ENCODE assay signal across 22 cellular contexts in the genomic region with DNA sequence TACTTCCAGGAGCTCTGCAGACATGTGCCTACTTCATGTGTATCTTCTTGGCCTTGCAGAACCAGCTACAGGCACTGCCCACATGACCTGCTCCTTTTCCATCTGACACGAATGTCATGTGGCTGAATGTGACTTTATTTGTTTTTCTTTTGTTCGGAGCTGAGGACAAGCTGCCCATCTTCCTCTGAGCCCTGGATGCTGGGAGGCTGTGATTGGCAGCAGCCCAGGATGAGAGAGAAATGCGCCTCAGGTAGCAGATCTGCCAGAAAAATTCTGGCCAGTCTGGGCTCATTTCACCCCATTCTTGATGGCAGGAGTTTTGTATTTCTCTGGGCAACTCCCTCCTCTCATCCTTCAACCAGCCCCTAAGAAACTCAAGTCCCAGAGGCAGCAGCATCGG.
"Had no signal": no experiment of that assay in that cellular context is flagged by ENCODE, and none has a peak within 500 bp of the region (broad histone marks: within the 10 kb centered on the region; RNA-seq: fewer than 3 reads in every experiment).

No MANE protein-coding gene starts in this region.

- H3K4me1 ChIP-seq: esophagus squamous epithelium, gastrocnemius medialis, right atrium auricular region, vagina had no signal

- H3K36me3 ChIP-seq: esophagus squamous epithelium, gastrocnemius medialis, left ventricle myocardium inferior, right atrium auricular region, vagina had no signal

- H3K27me3 ChIP-seq: esophagus squamous epithelium, gastrocnemius medialis, right atrium auricular region, vagina had no signal

- H3K27ac ChIP-seq: esophagus squamous epithelium, gastrocnemius medialis, left ventricle myocardium inferior, right atrium auricular region, vagina had no signal

- H3K9me3 ChIP-seq: esophagus squamous epithelium, gastrocnemius medialis, left ventricle myocardium inferior, right atrium auricular region, vagina had no signal

- H3K4me3 ChIP-seq: esophagus squamous epithelium, gastrocnemius medialis, left ventricle myocardium inferior, lung, right atrium auricular region, smooth muscle cell, vagina had no signal

- DNase-seq: activated CD4-positive, alpha-beta T cell treated with anti-CD3 and anti-CD28 coated beads, Interleukin-2, amount 50 U/mL, for 1 hour; activated CD4-positive, CD25-positive, alpha-beta regulatory T cell treated with anti-CD3 and anti-CD28 coated beads, Interleukin-2, amount 50 U/mL, for 72 hours; activated CD8-positive, alpha-beta memory T cell treated with anti-CD3 and anti-CD28 coated beads, Interleukin-2, amount 10 ng/mL, durations not matched to agents 7 days and 5 days; activated CD8-positive, alpha-beta T cell treated with anti-CD3 and anti-CD28 coated beads, Interleukin-2, amount 10 ng/mL, durations not matched to agents 7 days and 5 days; activated naive CD8-positive, alpha-beta T cell treated with anti-CD3 and anti-CD28 coated beads, Interleukin-2, amount 50 U/mL, for 24 hours; activated T-cell treated with anti-CD3 and anti-CD28 coated beads, Interleukin-2, amount 50 U/mL, for 48 hours; amygdala; effector CD4-positive, alpha-beta T cell; esophagus squamous epithelium; gastrocnemius medialis; glutamatergic neuron; left ventricle myocardium inferior; mesendoderm; natural killer cell; stimulated activated CD4-positive, alpha-beta T cell treated with anti-CD3 and anti-CD28 coated beads, Interleukin-1b, Interleukin-23, amount 100 ng/mL, for 48 hours; stimulated activated CD4-positive, alpha-beta T cell treated with anti-CD3 and anti-CD28 coated beads, Interleukin-4, amount 100 ng/mL, for 4 hours; stimulated activated CD8-positive, alpha-beta memory T cell treated with anti-CD3 and anti-CD28 coated beads, Interleukin-4, amount 100 ng/mL, for 48 hours; stimulated activated naive CD8-positive, alpha-beta T cell treated with anti-CD3 and anti-CD28 coated beads, Interleukin-15, amount 100 ng/mL, for 72 hours had no signal
